Comparison of ENCODE assay signal across 22 cellular contexts in genomic region chr2:3045318-3045921, GRCh38.
"Had no signal": no experiment of that assay in that cellular context is flagged by ENCODE, and none has a peak within 500 bp of the region (broad histone marks: within the 10 kb centered on the region; RNA-seq: fewer than 3 reads in every experiment).

No MANE protein-coding gene starts in this region.

- H3K4me3 ChIP-seq: heart right ventricle, left ventricle myocardium inferior, lower lobe of right lung, right atrium auricular region, sigmoid colon, skin epidermis, stomach, thoracic aorta, transverse colon had no signal

- H3K36me3 Mint-ChIP-seq: memory B cell; naive thymus-derived CD8-positive, alpha-beta T cell had no signal

- H3K27me3 ChIP-seq: right atrium auricular region, sigmoid colon, transverse colon had no signal

- H3K36me3 ChIP-seq: heart right ventricle, left ventricle myocardium inferior, lower lobe of right lung, right atrium auricular region, sigmoid colon, stomach, thoracic aorta, transverse colon had no signal

- H3K27ac ChIP-seq: heart right ventricle, left ventricle myocardium inferior, lower lobe of right lung, right atrium auricular region, sigmoid colon, skin epidermis, stomach, thoracic aorta had no signal

- H3K27me3 Mint-ChIP-seq: dendritic cell treated with granulocyte-macrophage colony-stimulating factor and Interleukin-4, amounts not matched to agents 40 ng/mL and 50 ng/mL, for 4 days had no signal

- H3K4me1 ChIP-seq: lower lobe of right lung had no signal

- H3K4me3 Mint-ChIP-seq: dendritic cell treated with granulocyte-macrophage colony-stimulating factor and Interleukin-4, amounts not matched to agents 40 ng/mL and 50 ng/mL, for 4 days; memory B cell; naive thymus-derived CD8-positive, alpha-beta T cell had no signal

- H3K9me3 Mint-ChIP-seq: dendritic cell treated with granulocyte-macrophage colony-stimulating factor and Interleukin-4, amounts not matched to agents 40 ng/mL and 50 ng/mL, for 4 days; naive thymus-derived CD8-positive, alpha-beta T cell had no signal

- H3K4me1 Mint-ChIP-seq: memory B cell; naive thymus-derived CD8-positive, alpha-beta T cell had no signal

- H3K27ac Mint-ChIP-seq: dendritic cell treated with granulocyte-macrophage colony-stimulating factor and Interleukin-4, amounts not matched to agents 40 ng/mL and 50 ng/mL, for 4 days; memory B cell; naive thymus-derived CD8-positive, alpha-beta T cell had no signal

- DNase-seq: cerebellar nuclear complex; effector CD8-positive, alpha-beta T cell; heart right ventricle; kidney; left cardiac atrium; left ventricle myocardium inferior; lower lobe of right lung; naive thymus-derived CD8-positive, alpha-beta T cell; sigmoid colon; stimulated activated CD4-positive, alpha-beta T cell treated with anti-CD3 and anti-CD28 coated beads, Interleukin-2, amount 100 ng/mL, for 24 hours; stimulated activated naive CD4-positive, alpha-beta T cell; stomach; substantia nigra had no signal

- H3K9me3 ChIP-seq: heart right ventricle, left ventricle myocardium inferior, lower lobe of right lung, right atrium auricular region, sigmoid colon, stomach, thoracic aorta, transverse colon had no signal

- FAIRE-seq: colon, endometrium, frontal cortex, kidney had no signal
